16 cellular contexts compared by ENCODE assay signal in genomic region chr6:31587791-31588777, GRCh38. TPM values are rescaled to one million over a fixed set of nuclear protein-coding genes. Genes with fewer than 3 reads are reported as not detected.
DNase-seq lines count a peak whose midpoint lies in the region; ATAC-seq and TF ChIP-seq lines count a peak whose summit lies in the region.
"Had no signal": no experiment of that assay in that cellular context is flagged by ENCODE, and none has a peak within 500 bp of the region (broad histone marks: within the 10 kb centered on the region; RNA-seq: fewer than 3 reads in every experiment).

No MANE protein-coding gene starts in this region.

- no peaks in the 10 kb centered on the region for H4K20me1 ChIP-seq in BLaER1

- H3K27me3 Mint-ChIP-seq in activated CD8-positive, alpha-beta T cell treated with anti-CD3 and anti-CD28 coated beads, Interleukin-2, amount 10 ng/mL, durations not matched to agents 7 days and 5 days (ENCODE audit: low read depth), result no peaks in the 10 kb centered on the region
- H3K27me3 Mint-ChIP-seq in naive B cell, result no peaks in the 10 kb centered on the region

- no peaks in the 10 kb centered on the region for H3K27me3 ChIP-seq in BLaER1
- H3K27me3 ChIP-seq in gastroesophageal sphincter, result peaks cover 24% of the 10 kb centered on the region
- H3K27me3 ChIP-seq in right lobe of liver, result no peaks in the 10 kb centered on the region

- H3K36me3 ChIP-seq in BLaER1, result no peaks in the 10 kb centered on the region
- H3K36me3 ChIP-seq in gastroesophageal sphincter, result no peaks in the 10 kb centered on the region
- no peaks in the 10 kb centered on the region for H3K36me3 ChIP-seq in right lobe of liver
- H3K36me3 ChIP-seq: tibial nerve had no signal

- CTCF ChIA-PET in activated CD8-positive, alpha-beta T cell treated with anti-CD3 and anti-CD28 coated beads, Interleukin-2, amount 10 ng/mL, durations not matched to agents 7 days and 5 days (lab: Charles Lee), result interaction anchor here (0.7 to 24.1 kb wide), 7 partner anchors 3 to 94 kb away, joined by 3 to 928 read pairs (median 15); partner anchors contain the start of genes ATP6V1G2, DDX39B, LST1 and LTA

- no peaks in the 10 kb centered on the region for H3K9me3 Mint-ChIP-seq in activated CD8-positive, alpha-beta T cell treated with anti-CD3 and anti-CD28 coated beads, Interleukin-2, amount 10 ng/mL, durations not matched to agents 7 days and 5 days (ENCODE audit: insufficient read depth)
- no peaks in the 10 kb centered on the region for H3K9me3 Mint-ChIP-seq in naive B cell

- H3K27ac ChIP-seq in BLaER1, result peak overlapping the region; percentile 84
- no peak overlapping the region for H3K27ac ChIP-seq in gastroesophageal sphincter
- peak overlapping the region in 1 of 3 donors; percentile 26 for H3K27ac ChIP-seq in right lobe of liver

- H3K36me3 Mint-ChIP-seq in activated CD8-positive, alpha-beta T cell treated with anti-CD3 and anti-CD28 coated beads, Interleukin-2, amount 10 ng/mL, durations not matched to agents 7 days and 5 days (ENCODE audit: low read depth), result peaks cover 54% of the 10 kb centered on the region
- H3K36me3 Mint-ChIP-seq in naive B cell, result peaks cover 5 to 8% of the 10 kb centered on the region in 2 donors

- no peak for TF ChIP-seq POLR2A in gastroesophageal sphincter (IDR thresholded peaks at IDR 0.05)
- no peak for TF ChIP-seq POLR2A in right lobe of liver (IDR thresholded peaks at IDR 0.05)

- H3K9me3 ChIP-seq in BLaER1 (no peaks in the 10 kb centered on the region), gastroesophageal sphincter (no peaks in the 10 kb centered on the region), right lobe of liver (no peaks in the 10 kb centered on the region)
- H3K9me3 ChIP-seq: tibial nerve had no signal

- no peak for ATAC-seq in activated CD8-positive, alpha-beta T cell treated with anti-CD3 and anti-CD28 coated beads, Interleukin-2, amount 10 ng/mL, durations not matched to agents 7 days and 5 days
- no peak for ATAC-seq in naive B cell (ENCODE audit: low read depth in 2 of 2)
- ATAC-seq in gastroesophageal sphincter, result no peak
- no peak for ATAC-seq in right lobe of liver
- ATAC-seq: left lobe of liver had no signal

- H3K4me3 ChIP-seq in BLaER1 (no peak overlapping the region), GM12875 (ENCODE audit: low read depth, low read length) (peak overlapping the region; percentile 38), gastroesophageal sphincter (no peak overlapping the region), right lobe of liver (peak overlapping the region in 1 of 3 donors; percentile 9)
- H3K4me3 ChIP-seq: coronary artery had no signal

- WGBS in gastroesophageal sphincter (ENCODE audit: low coverage in 1 of 2), 2 donors, result 58 to 64% methylated on average over 5 to 7 of the region's 12 CpGs
- 60% methylated on average over 10 of the region's 12 CpGs for WGBS in right lobe of liver (ENCODE audit: insufficient coverage, low coverage, low lambda C conversion rate, missing lambda C conversion rate)

- H3K4me1 Mint-ChIP-seq in activated CD8-positive, alpha-beta T cell treated with anti-CD3 and anti-CD28 coated beads, Interleukin-2, amount 10 ng/mL, durations not matched to agents 7 days and 5 days (ENCODE audit: low read depth), result peaks cover 91% of the 10 kb centered on the region
- peaks cover 62 to 98% (median 66%) of the 10 kb centered on the region in 3 donors for H3K4me1 Mint-ChIP-seq in naive B cell

- peak overlapping the region; percentile 84 for H3K4me3 Mint-ChIP-seq in activated CD8-positive, alpha-beta T cell treated with anti-CD3 and anti-CD28 coated beads, Interleukin-2, amount 10 ng/mL, durations not matched to agents 7 days and 5 days
- H3K4me3 Mint-ChIP-seq in naive B cell, result peak overlapping the region; percentile 68 to 99 (median 90)

- TF ChIP-seq EP300 in gastroesophageal sphincter (IDR thresholded peaks at IDR 0.05), result no peak

- intact Hi-C loops in right lobe of liver (cut with DNase I), result no loop called here

- POLR2A ChIA-PET in activated CD8-positive, alpha-beta T cell treated with anti-CD3 and anti-CD28 coated beads, Interleukin-2, amount 10 ng/mL, durations not matched to agents 7 days and 5 days (lab: Charles Lee), result interaction anchor here (0.9 to 4.8 kb wide), 6 partner anchors 9 to 46 kb away, joined by 4 to 48 read pairs (median 5); partner anchors contain the start of genes DDX39B and TNF

- peak overlapping the region; percentile 53 for H3K9ac ChIP-seq in BLaER1

- H3K27ac Mint-ChIP-seq in activated CD8-positive, alpha-beta T cell treated with anti-CD3 and anti-CD28 coated beads, Interleukin-2, amount 10 ng/mL, durations not matched to agents 7 days and 5 days, result peak overlapping the region; percentile 94
- peak overlapping the region; percentile 72 to 97 (median 95) for H3K27ac Mint-ChIP-seq in naive B cell

- H3K4me2 ChIP-seq in BLaER1, result peak overlapping the region; percentile 88

- H3K4me1 ChIP-seq in BLaER1 (peaks cover 68% of the 10 kb centered on the region), gastroesophageal sphincter (no peaks in the 10 kb centered on the region), right lobe of liver (no peaks in the 10 kb centered on the region)

- TF ChIP-seq CTCF in GM12875 (IDR thresholded peaks at IDR 0.05; ENCODE audit: borderline replicate concordance, insufficient read depth, low read depth, low read length) (no peak), gastroesophageal sphincter (IDR thresholded peaks at IDR 0.05) (no peak), right lobe of liver (IDR thresholded peaks at IDR 0.05) (no peak)

- DNase-seq in activated CD8-positive, alpha-beta T cell treated with anti-CD3 and anti-CD28 coated beads, Interleukin-2, amount 10 ng/mL, durations not matched to agents 7 days and 5 days, result no peak
- DNase-seq in naive B cell, result peak; percentile 33
- DNase-seq in NCI-H2081 treated with DMSO at 0.1 percent for 48 hours (lab: John Stamatoyannopoulos, UW), result no peak
- no peak for DNase-seq in DMS53 (lab: John Stamatoyannopoulos, UW)
- DNase-seq in right lobe of liver, result no peak
- DNase-seq: activated gamma-delta T cell treated with Interleukin-2 at 50 U/mL for 16 hours, foreskin melanocyte, IMR-90, NCI-H2107 had no signal

RNA-seq across cellular contexts. Expression of gene LST1, which starts 2.0 kb away (rescaled TPM):
- total RNA-seq in activated CD8-positive, alpha-beta T cell treated with anti-CD3 and anti-CD28 coated beads, Interleukin-2, amount 10 ng/mL, durations not matched to agents 7 days and 5 days, result 100 to 1,000 TPM; 125 to 139 TPM
- 10 to 100 TPM; 28.2 to 78.2 (median 35.2) TPM for polyA plus RNA-seq in naive B cell (ENCODE audit: low read depth in 6 of 6)
- total RNA-seq in gastroesophageal sphincter (1 to 10 TPM; 1.4 to 7.7 (median 6.9) TPM), right lobe of liver (10 to 100 TPM in 1 of 6 experiments, 1 to 10 TPM in 5; 1.5 to 21.5 (median 6.7) TPM)
- total RNA-seq: IMR-90 had no signal
- polyA plus RNA-seq: IMR-90 had no signal

RNA-seq across cellular contexts. Expression of gene NCR3, which starts 4.7 kb away (rescaled TPM):
- total RNA-seq in activated CD8-positive, alpha-beta T cell treated with anti-CD3 and anti-CD28 coated beads, Interleukin-2, amount 10 ng/mL, durations not matched to agents 7 days and 5 days, result 100 to 1,000 TPM; 107 to 115 TPM
- 100 to 1,000 TPM in 5 of 6 donors, 10 to 100 TPM in 1; 84.4 to 158 (median 108) TPM for polyA plus RNA-seq in naive B cell (ENCODE audit: low read depth in 6 of 6)
- total RNA-seq in gastroesophageal sphincter (not detected), right lobe of liver (under 1 TPM in 3 of 6 experiments, not detected in 3; 0.20 to 0.55 (median 0.46) TPM)
- total RNA-seq: IMR-90, left lobe of liver, tibial nerve had no signal
- polyA plus RNA-seq: BJ, IMR-90 had no signal

RNA-seq across cellular contexts. Expression of gene LTB, which starts 5.9 kb away (rescaled TPM):
- total RNA-seq in activated CD8-positive, alpha-beta T cell treated with anti-CD3 and anti-CD28 coated beads, Interleukin-2, amount 10 ng/mL, durations not matched to agents 7 days and 5 days, result 100 to 1,000 TPM; 613 to 618 TPM
- polyA plus RNA-seq in naive B cell (ENCODE audit: low read depth in 6 of 6), result 1,000 to 10,000 TPM; 1,940 to 3,141 (median 2,206) TPM
- under 1 TPM in 1 of 4 donors, not detected in 3; 0.57 TPM for total RNA-seq in gastroesophageal sphincter
- total RNA-seq in right lobe of liver, result 1 to 10 TPM in 2 of 6 experiments, under 1 TPM in 4; 0.28 to 2.2 (median 0.62) TPM
- total RNA-seq: IMR-90, tibial nerve had no signal
- polyA plus RNA-seq: BJ, IMR-90 had no signal

RNA-seq across cellular contexts. Expression of gene TNF, which starts 12.7 kb away (rescaled TPM):
- 10 to 100 TPM; 53.4 to 55.0 TPM for total RNA-seq in activated CD8-positive, alpha-beta T cell treated with anti-CD3 and anti-CD28 coated beads, Interleukin-2, amount 10 ng/mL, durations not matched to agents 7 days and 5 days
- 1 to 10 TPM; 1.1 to 5.2 (median 2.6) TPM for polyA plus RNA-seq in naive B cell (ENCODE audit: low read depth in 6 of 6)
- total RNA-seq in gastroesophageal sphincter (under 1 TPM in 1 of 4 donors, not detected in 3; 0.81 TPM), right lobe of liver (1 to 10 TPM in 1 of 6 experiments, under 1 TPM in 1, not detected in 4; 0.15 to 1.0 TPM)
- total RNA-seq: IMR-90, tibial nerve had no signal
- polyA plus RNA-seq: BJ, IMR-90 had no signal

RNA-seq across cellular contexts. Expression of gene LTA, which starts 16.0 kb away (rescaled TPM):
- total RNA-seq in activated CD8-positive, alpha-beta T cell treated with anti-CD3 and anti-CD28 coated beads, Interleukin-2, amount 10 ng/mL, durations not matched to agents 7 days and 5 days, result 10 to 100 TPM; 19.4 to 24.6 TPM
- polyA plus RNA-seq in naive B cell (ENCODE audit: low read depth in 6 of 6), result 10 to 100 TPM in 5 of 6 donors, 1 to 10 TPM in 1; 6.6 to 26.0 (median 19.4) TPM
- total RNA-seq in gastroesophageal sphincter, result not detected
- under 1 TPM in 1 of 6 experiments, not detected in 5; 0.20 TPM for total RNA-seq in right lobe of liver
- total RNA-seq: IMR-90, tibial nerve had no signal
- polyA plus RNA-seq: BJ, IMR-90 had no signal

Comparison
In these comparisons a context has a peak if more than half of its experiments do, and no peak if none do; other contexts are left out.
1. RNA of gene LST1, which starts 2.0 kb away (total RNA-seq): 125 to 139 TPM in activated CD8-positive, alpha-beta T cell treated with anti-CD3 and anti-CD28 coated beads, Interleukin-2, amount 10 ng/mL, durations not matched to agents 7 days and 5 days; 1.5 to 21.5 TPM in right lobe of liver and 1.4 to 7.7 TPM in gastroesophageal sphincter; every median in the first group is over 4 times any median in the second.
2. RNA of gene NCR3, which starts 4.7 kb away (total RNA-seq): 107 to 115 TPM in activated CD8-positive, alpha-beta T cell treated with anti-CD3 and anti-CD28 coated beads, Interleukin-2, amount 10 ng/mL, durations not matched to agents 7 days and 5 days; 0.20 to 0.55 TPM in right lobe of liver and not detected in gastroesophageal sphincter; every median in the first group is over 10 times any median in the second.
3. RNA of gene LTB, which starts 5.9 kb away (total RNA-seq): 613 to 618 TPM in activated CD8-positive, alpha-beta T cell treated with anti-CD3 and anti-CD28 coated beads, Interleukin-2, amount 10 ng/mL, durations not matched to agents 7 days and 5 days; 0.28 to 2.2 TPM in right lobe of liver and 0.57 TPM in gastroesophageal sphincter; every median in the first group is over 100 times any median in the second.